12 cellular contexts compared by ENCODE assay signal in genomic region chr9:120856700-120857099, GRCh38. TPM values are rescaled to one million over a fixed set of nuclear protein-coding genes. Genes with fewer than 3 reads are reported as not detected.
DNase-seq lines count a peak whose midpoint lies in the region; ATAC-seq and TF ChIP-seq lines count a peak whose summit lies in the region.
"Had no signal": no experiment of that assay in that cellular context is flagged by ENCODE, and none has a peak within 500 bp of the region (broad histone marks: within the 10 kb centered on the region; RNA-seq: fewer than 3 reads in every experiment).

No MANE protein-coding gene starts in this region.

- intact Hi-C loops in Right ventricle myocardium superior (cut with DNase I) (no loop called here), left ventricle myocardium superior (cut with micrococcal nuclease) (no loop called here), body of pancreas (cut with DNase I) (no loop called here), transverse colon (cut with DNase I; ENCODE audit: low total_unique reads) (no loop called here)

- H3K27ac ChIP-seq in body of pancreas (no peak overlapping the region), transverse colon (no peak overlapping the region)
- H3K27ac ChIP-seq: SK-N-MC had no signal

- H3K4me1 ChIP-seq in body of pancreas (peaks cover 13% of the 10 kb centered on the region), transverse colon (peaks cover 0 to 11% (median 2%) of the 10 kb centered on the region in 4 donors)

- H3K9me3 ChIP-seq in body of pancreas = no peaks in the 10 kb centered on the region
- no peaks in the 10 kb centered on the region for H3K9me3 ChIP-seq in transverse colon
- H3K9me3 ChIP-seq: HAP-1 had no signal

- H3K36me3 ChIP-seq in body of pancreas (replicated peaks in 1 of 2; ENCODE audit: insufficient read depth in 1 of 2, low read depth in 2 of 2) = no peaks in the 10 kb centered on the region
- H3K36me3 ChIP-seq in transverse colon = peaks cover 0 to 6% (median 0%) of the 10 kb centered on the region in 4 donors

- ATAC-seq in Right ventricle myocardium superior (ENCODE audit: poor library complexity) (peak; percentile 18), left ventricle myocardium superior (no peak), body of pancreas (peak; percentile 87), HG02981 (IDR thresholded peaks at IDR 0.05; ENCODE audit: unreplicated experiment) (no peak), GM19397 (IDR thresholded peaks at IDR 0.05; ENCODE audit: unreplicated experiment) (no peak), GM18861 (IDR thresholded peaks at IDR 0.05; ENCODE audit: unreplicated experiment) (no peak)

- no peak for TF ChIP-seq EP300 in transverse colon (IDR thresholded peaks at IDR 0.05; ENCODE audit: low read depth)

- DNase-seq in Right ventricle myocardium superior (no peak), left ventricle myocardium superior (no peak), NCI-H2029 treated with DMSO at 0.1 percent for 48 hours (lab: John Stamatoyannopoulos, UW) (peak; percentile 27), body of pancreas (peak; percentile 79 to 90 (median 86)), transverse colon (peak; percentile 79)
- DNase-seq: dermis blood vessel endothelial cell, GDM1 had no signal

- H3K27me3 ChIP-seq in body of pancreas (no peaks in the 10 kb centered on the region), transverse colon (no peaks in the 10 kb centered on the region)

- WGBS in body of pancreas, 2 donors = 23 to 38% methylated on average over 3 to 4 of the region's 4 CpGs
- 52% methylated on average over 4 of the region's 4 CpGs; no CpG with 5 or more reads in 1 of the 2 donors for WGBS in transverse colon (ENCODE audit: low coverage in 1 of 2), 2 donors

- no peak for TF ChIP-seq POLR2A in body of pancreas (IDR thresholded peaks at IDR 0.05)
- TF ChIP-seq POLR2A in transverse colon (IDR thresholded peaks at IDR 0.05) = no peak

- TF ChIP-seq CTCF in body of pancreas (IDR thresholded peaks at IDR 0.05) (no peak), transverse colon (IDR thresholded peaks at IDR 0.05) (no peak)

- in situ Hi-C loops in transverse colon (cut with MboI; ENCODE audit: low pct_ligation_motif_present in 1 of 4, low pct_unique_long_range_greater_than_20kb in 1 of 4, low sequenced_read_pairs in 3 of 4) = no loop called here

- H3K4me3 ChIP-seq in body of pancreas = no peak overlapping the region
- no peak overlapping the region for H3K4me3 ChIP-seq in transverse colon
- H3K4me3 ChIP-seq: HAP-1, SK-N-MC had no signal

RNA-seq across cellular contexts. Expression of gene PSMD5, which starts 14.0 kb away (rescaled TPM):
- total RNA-seq in Right ventricle myocardium superior (14.3 TPM), left ventricle myocardium superior (14.0 TPM), body of pancreas (10 to 100 TPM; 20.8 to 31.0 TPM), transverse colon (10 to 100 TPM; 25.3 to 36.6 (median 28.7) TPM)

RNA-seq across cellular contexts. Expression of gene PHF19, which starts 20.3 kb away (rescaled TPM):
- total RNA-seq in Right ventricle myocardium superior (11.9 TPM), left ventricle myocardium superior (9.5 TPM), body of pancreas (1 to 10 TPM; 5.4 to 6.9 TPM), transverse colon (10 to 100 TPM in 2 of 4 donors, 1 to 10 TPM in 2; 6.7 to 11.1 (median 9.3) TPM)

Comparison
In these comparisons a context has a peak if more than half of its experiments do, and no peak if none do; other contexts are left out.
1. ATAC-seq: peak in Right ventricle myocardium superior (single experiment) and body of pancreas (single experiment); none in left ventricle myocardium superior (single experiment), HG02981 (single experiment), GM19397 (single experiment) and GM18861 (single experiment).
2. DNase-seq: peak in NCI-H2029 treated with DMSO at 0.1 percent for 48 hours (single experiment), body of pancreas (4 of 4) and transverse colon (single experiment); none in Right ventricle myocardium superior (single experiment) and left ventricle myocardium superior (single experiment).